In the genomic region with DNA sequence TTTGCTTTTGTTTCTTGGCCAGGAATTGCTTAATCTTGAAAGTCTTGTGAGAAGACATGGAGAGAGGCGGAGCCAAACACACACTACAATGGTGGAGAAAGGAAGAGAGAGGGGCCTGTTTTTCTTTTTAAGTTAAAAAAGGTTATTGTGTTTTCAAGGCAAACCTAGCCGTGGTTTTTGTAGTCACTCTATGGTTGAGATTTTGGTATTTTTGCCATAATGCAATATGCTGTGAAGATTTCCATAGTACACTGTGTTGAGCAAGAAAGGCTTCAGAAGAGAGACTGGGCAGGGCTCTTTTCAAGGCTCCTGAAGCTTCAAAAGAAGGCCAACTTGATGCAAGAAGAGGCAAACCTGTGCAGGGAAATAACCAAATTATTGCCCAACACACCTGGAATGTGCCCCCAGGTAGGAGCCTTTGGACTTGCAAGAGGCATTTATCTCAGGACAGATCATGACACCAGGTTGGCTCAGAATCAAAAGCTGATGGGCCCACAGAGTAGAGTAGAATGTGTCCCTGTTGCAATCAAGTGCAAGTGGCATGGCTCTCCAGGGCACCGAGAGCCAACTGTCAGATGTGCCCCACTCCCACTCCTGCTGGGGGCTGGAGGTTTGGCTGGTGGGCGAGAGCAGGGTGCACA, we compare ENCODE assay signal across 12 cellular contexts. TPM values are rescaled to one million over a fixed set of nuclear protein-coding genes. Genes with fewer than 3 reads are reported as not detected.
DNase-seq lines count a peak whose midpoint lies in the region; ATAC-seq, FAIRE-seq and TF ChIP-seq lines count a peak whose summit lies in the region.
"Had no signal": no experiment of that assay in that cellular context is flagged by ENCODE, and none has a peak within 500 bp of the region (broad histone marks: within the 10 kb centered on the region; RNA-seq: fewer than 3 reads in every experiment).

No MANE protein-coding gene starts in this region.

- TF ChIP-seq POLR2A in Peyer's patch (IDR thresholded peaks at IDR 0.05), result no peak
- no peak for TF ChIP-seq POLR2A in adrenal gland (IDR thresholded peaks at IDR 0.05)

- intact Hi-C loops in pancreas (cut with DNase I), result no loop called here
- intact Hi-C loops in adrenal gland (cut with DNase I), result no loop called here

- TF ChIP-seq CTCF in AG04450 (IDR thresholded peaks at IDR 0.05; ENCODE audit: low read depth, low read length), result no peak
- TF ChIP-seq CTCF in Peyer's patch (IDR thresholded peaks at IDR 0.05), result no peak
- TF ChIP-seq CTCF in pancreas (IDR thresholded peaks at IDR 0.05), result no peak
- TF ChIP-seq CTCF in adrenal gland (IDR thresholded peaks at IDR 0.05), result no peak

- ATAC-seq in pancreas (peak in 2 of 4 donors; percentile 5 to 11), GM21619 (IDR thresholded peaks at IDR 0.05; ENCODE audit: unreplicated experiment) (no peak)

- FAIRE-seq in pancreas (lab: Jason Lieb, UNC), result no peak
- FAIRE-seq: H1 had no signal

- H3K27ac ChIP-seq in AG04450 (ENCODE audit: low read depth, low read length), result peak overlapping the region; percentile 31
- peak overlapping the region in 2 of 4 donors; percentile 42 to 80 for H3K27ac ChIP-seq in Peyer's patch
- peak overlapping the region; percentile 59 to 77 (median 66) for H3K27ac ChIP-seq in pancreas
- peak overlapping the region in 1 of 5 donors; percentile 45 for H3K27ac ChIP-seq in adrenal gland

- H3K4me1 ChIP-seq in Peyer's patch (peaks cover 0 to 51% (median 3%) of the 10 kb centered on the region in 4 donors), pancreas (peaks cover 48 to 66% (median 62%) of the 10 kb centered on the region in 3 donors), adrenal gland (replicated peaks in 1 of 2) (peaks cover 4 to 9% of the 10 kb centered on the region in 2 donors)

- DNase-seq in AG04450 (ENCODE audit: low read depth, low spot score), result no peak
- DNase-seq in Peyer's patch, result peak in 2 of 3 donors; percentile 52 to 73
- peak; percentile 49 for DNase-seq in fibroblast of gingiva (ENCODE audit: low read depth)
- peak in 5 of 6 donors; percentile 32 to 72 (median 50) for DNase-seq in pancreas
- DNase-seq in SHP77 treated with DMSO at 0.1 percent for 48 hours (lab: John Stamatoyannopoulos, UW), result no peak
- DNase-seq in adrenal gland, result no peak
- DNase-seq in HEK293T (ENCODE audit: extremely low spot score), result no peak
- DNase-seq: activated B cell treated with CpG ODN at 0.5 μM for 24 hours, NCI-H1417 treated with DMSO at 0.1 percent for 48 hours, NCI-H526 had no signal

- H3K36me3 ChIP-seq in Peyer's patch (peaks cover 0 to 26% (median 0%) of the 10 kb centered on the region in 3 donors), pancreas (peaks cover 0 to 17% (median 0%) of the 10 kb centered on the region in 3 donors), adrenal gland (replicated peaks in 1 of 2) (peaks cover 0 to 28% of the 10 kb centered on the region in 2 donors)

- WGBS in pancreas, 2 donors, result 56 to 77% methylated on average over 4 of the region's 4 CpGs
- WGBS in adrenal gland, 4 donors, result 72 to 88% (median 85%) methylated on average over 3 to 4 of the region's 4 CpGs

- no peak overlapping the region for H3K4me3 ChIP-seq in AG04450 (ENCODE audit: low read depth, low read length)
- no peak overlapping the region for H3K4me3 ChIP-seq in Peyer's patch
- no peak overlapping the region for H3K4me3 ChIP-seq in pancreas
- H3K4me3 ChIP-seq in adrenal gland, result no peak overlapping the region

- CTCF ChIA-PET in AG04450 (lab: Charles Lee), result interaction anchor here (1.5 to 1.8 kb wide), 2 partner anchors 43 to 139 kb away, joined by 3 to 4 read pairs; no protein-coding TSS in a partner anchor
- CTCF ChIA-PET in HEK293T (lab: Yijun Ruan, JAX), result no interaction called here

- H3K9me3 ChIP-seq in AG04450 (ENCODE audit: control insufficient read depth, insufficient read depth, low read length), result peaks cover 3% of the 10 kb centered on the region; the same call in 1 of the 2 replicates
- no peaks in the 10 kb centered on the region for H3K9me3 ChIP-seq in Peyer's patch
- H3K9me3 ChIP-seq in pancreas, result no peaks in the 10 kb centered on the region
- H3K9me3 ChIP-seq in adrenal gland (replicated peaks in 1 of 3), result no peaks in the 10 kb centered on the region

- H3K27me3 ChIP-seq in AG04450 (ENCODE audit: control insufficient read depth, insufficient read depth, low read length) (no peaks in the 10 kb centered on the region), Peyer's patch (no peaks in the 10 kb centered on the region), pancreas (no peaks in the 10 kb centered on the region), adrenal gland (no peaks in the 10 kb centered on the region)

- POLR2A ChIA-PET in AG04450 (lab: Yijun Ruan, JAX), result interaction anchor here (0.9 to 6.3 kb wide), 5 partner anchors 13 to 37 kb away, joined by 3 to 43 read pairs (median 5); no protein-coding TSS in a partner anchor
- POLR2A ChIA-PET in HEK293T (lab: Yijun Ruan, JAX), result no interaction called here

TF ChIP-seq in HEK293T, 16 proteins besides CTCF, POLR2A, EP300 and RAD21:
- TF ChIP-seq FOXM1 (IDR thresholded peaks at IDR 0.05; ENCODE audit: borderline replicate concordance), result no peak
- no peak for TF ChIP-seq HDGF (IDR thresholded peaks at IDR 0.05; ENCODE audit: borderline replicate concordance)
- no peak for TF ChIP-seq ZNF384 (IDR thresholded peaks at IDR 0.05)
- no peak for TF ChIP-seq SUZ12 (IDR thresholded peaks at IDR 0.05)
- no peak for TF ChIP-seq L3MBTL2 (conservative IDR thresholded peaks at IDR 0.05)
- no peak for TF ChIP-seq BHLHE40 (IDR thresholded peaks at IDR 0.05; ENCODE audit: borderline replicate concordance)
- no peak for TF ChIP-seq ELF4 (IDR thresholded peaks at IDR 0.05)
- TF ChIP-seq CTBP1 (IDR thresholded peaks at IDR 0.05; ENCODE audit: borderline replicate concordance), result no peak
- TF ChIP-seq FOXA1 (IDR thresholded peaks at IDR 0.05), result no peak
- TF ChIP-seq ARNT (IDR thresholded peaks at IDR 0.05), result no peak
- no peak for TF ChIP-seq NFRKB (IDR thresholded peaks at IDR 0.05)
- TF ChIP-seq, protein P1, sequence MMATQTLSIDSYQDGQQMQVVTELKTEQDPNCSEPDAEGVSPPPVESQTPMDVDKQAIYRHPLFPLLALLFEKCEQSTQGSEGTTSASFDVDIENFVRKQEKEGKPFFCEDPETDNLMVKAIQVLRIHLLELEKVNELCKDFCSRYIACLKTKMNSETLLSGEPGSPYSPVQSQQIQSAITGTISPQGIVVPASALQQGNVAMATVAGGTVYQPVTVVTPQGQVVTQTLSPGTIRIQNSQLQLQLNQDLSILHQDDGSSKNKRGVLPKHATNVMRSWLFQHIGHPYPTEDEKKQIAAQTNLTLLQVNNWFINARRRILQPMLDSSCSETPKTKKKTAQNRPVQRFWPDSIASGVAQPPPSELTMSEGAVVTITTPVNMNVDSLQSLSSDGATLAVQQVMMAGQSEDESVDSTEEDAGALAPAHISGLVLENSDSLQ (IDR thresholded peaks at IDR 0.05), result no peak
- no peak for TF ChIP-seq FOXK2 (IDR thresholded peaks at IDR 0.05)
- no peak for TF ChIP-seq SP1 (IDR thresholded peaks at IDR 0.05)
- no peak for TF ChIP-seq LEF1 (IDR thresholded peaks at IDR 0.05; ENCODE audit: borderline replicate concordance)

RNA-seq across cellular contexts. Expression of a gene that starts 22.1 kb away (rescaled TPM):
- polyA plus RNA-seq in AG04450 (2011; rRNA removed), result 74.5 and 78.9 TPM in 2 replicates
- polyA minus RNA-seq in AG04450 (2011; rRNA and poly(A)+ RNA removed), result 111 and 136 TPM in 2 replicates
- 10 to 100 TPM; 20.3 to 72.8 (median 31.6) TPM for total RNA-seq in Peyer's patch
- total RNA-seq in pancreas, result 10 to 100 TPM; 25.3 to 35.7 (median 32.4) TPM
- 10 to 100 TPM; 11.9 to 17.9 TPM for polyA plus RNA-seq in pancreas
- total RNA-seq in adrenal gland, result 10 to 100 TPM; 15.9 to 63.0 (median 35.8) TPM
- polyA plus RNA-seq in adrenal gland, result 10 to 100 TPM in 2 of 3 donors, 1 to 10 TPM in 1; 9.5 to 15.4 (median 10.5) TPM
- total RNA-seq: activated B cell treated with CpG ODN at 0.5 μM for 24 hours had no signal

Comparison
In these comparisons a context has a peak if more than half of its experiments do, and no peak if none do; other contexts are left out.
1. DNase-seq: peak in Peyer's patch (2 of 3), fibroblast of gingiva (single experiment) and pancreas (5 of 6); none in AG04450 (single experiment), SHP77 treated with DMSO at 0.1 percent for 48 hours (single experiment), adrenal gland (0 of 7) and HEK293T (single experiment).